21 cellular contexts compared by ENCODE assay signal in the genomic region with DNA sequence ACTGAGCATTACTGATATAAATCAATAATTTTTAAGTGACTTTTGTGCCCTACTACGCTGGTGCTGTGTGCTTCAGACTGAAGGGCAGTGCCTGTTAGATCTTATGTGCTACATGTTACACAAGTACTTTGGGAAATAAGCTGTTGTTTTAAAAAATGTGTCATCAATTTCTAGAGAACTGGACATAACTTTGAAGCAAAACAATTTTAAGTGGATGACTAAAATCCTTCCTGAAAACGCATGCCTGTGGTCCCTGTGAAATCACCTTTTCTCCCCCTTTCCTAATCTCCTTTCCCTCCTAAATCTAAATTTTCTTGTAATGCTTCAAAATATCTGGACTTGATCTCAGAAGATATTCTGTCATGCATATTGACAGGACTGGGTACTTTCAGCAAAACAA. TPM values are rescaled to one million over a fixed set of nuclear protein-coding genes. Genes with fewer than 3 reads are reported as not detected.
A peak's percentile ranks its signal among the peaks of the same experiment; 100 is the strongest.
DNase-seq lines count a peak whose midpoint lies in the region; ATAC-seq and TF ChIP-seq lines count a peak whose summit lies in the region.
"Had no signal": no experiment of that assay in that cellular context is flagged by ENCODE, and none has a peak within 500 bp of the region (broad histone marks: within the 10 kb centered on the region; RNA-seq: fewer than 3 reads in every experiment).

No MANE protein-coding gene starts in this region.

- no peaks in the 10 kb centered on the region for H3K9me3 Mint-ChIP-seq in natural killer cell treated with Interleukin-12 subunit alpha and Interleukin-12 subunit beta and Interleukin-15 and Interleukin-18, amount 100 ng/mL, for 72 hours
- no peaks in the 10 kb centered on the region for H3K9me3 Mint-ChIP-seq in natural killer cell
- H3K9me3 Mint-ChIP-seq in activated naive CD8-positive, alpha-beta T cell treated with anti-CD3 and anti-CD28 coated beads for 36 hours: no peaks in the 10 kb centered on the region
- H3K9me3 Mint-ChIP-seq: effector memory CD8-positive, alpha-beta T cell; T-cell had no signal

- peaks cover 3 to 15% of the 10 kb centered on the region in 2 donors for H3K27me3 Mint-ChIP-seq in natural killer cell treated with Interleukin-12 subunit alpha and Interleukin-12 subunit beta and Interleukin-15 and Interleukin-18, amount 100 ng/mL, for 72 hours
- peaks cover 15 to 16% of the 10 kb centered on the region in 2 donors for H3K27me3 Mint-ChIP-seq in natural killer cell (ENCODE audit: low read depth in 2 of 2)
- H3K27me3 Mint-ChIP-seq in activated naive CD8-positive, alpha-beta T cell treated with anti-CD3 and anti-CD28 coated beads for 36 hours: peaks cover 11% of the 10 kb centered on the region

- H3K27ac ChIP-seq in upper lobe of right lung: peak overlapping the region; percentile 49

- TF ChIP-seq CTCF in natural killer cell (IDR thresholded peaks at IDR 0.05) (no peak), fibroblast of pulmonary artery (IDR thresholded peaks at IDR 0.05; ENCODE audit: low read length, missing control alignments) (no peak), upper lobe of right lung (IDR thresholded peaks at IDR 0.05) (no peak)

- H3K36me3 ChIP-seq in upper lobe of right lung: no peaks in the 10 kb centered on the region

- ATAC-seq in natural killer cell treated with Interleukin-12 subunit alpha and Interleukin-12 subunit beta and Interleukin-15 and Interleukin-18, amount 100 ng/mL, for 72 hours: no peak
- ATAC-seq in natural killer cell (no peak), upper lobe of right lung (no peak), GM21737 (IDR thresholded peaks at IDR 0.05; ENCODE audit: unreplicated experiment) (no peak)
- ATAC-seq: effector memory CD8-positive, alpha-beta T cell; left cardiac atrium; T-cell had no signal

- H3K27me3 ChIP-seq in upper lobe of right lung: peaks cover 4% of the 10 kb centered on the region

- H3K4me3 ChIP-seq in fibroblast of pulmonary artery (replicated peaks; ENCODE audit: low read depth, low read length) (no peak overlapping the region), upper lobe of right lung (no peak overlapping the region)
- H3K4me3 ChIP-seq: mucosa of descending colon had no signal

- peak overlapping the region; percentile 85 to 92 for H3K27ac Mint-ChIP-seq in natural killer cell treated with Interleukin-12 subunit alpha and Interleukin-12 subunit beta and Interleukin-15 and Interleukin-18, amount 100 ng/mL, for 72 hours
- no peak overlapping the region for H3K27ac Mint-ChIP-seq in natural killer cell
- peak overlapping the region; percentile 83 for H3K27ac Mint-ChIP-seq in activated naive CD8-positive, alpha-beta T cell treated with anti-CD3 and anti-CD28 coated beads for 36 hours
- H3K27ac Mint-ChIP-seq: effector memory CD8-positive, alpha-beta T cell; T-cell had no signal

- intact Hi-C loops in natural killer cell (cut with micrococcal nuclease) (loop anchor here (5.0 kb wide), 1 partner anchor 53 kb away; a partner anchor contains a TSS), upper lobe of right lung (cut with DNase I) (no loop called here)

- no peak for DNase-seq in natural killer cell treated with Interleukin-12 subunit alpha and Interleukin-12 subunit beta and Interleukin-15 and Interleukin-18, amount 100 ng/mL, for 72 hours (ENCODE audit: low spot score)
- DNase-seq in natural killer cell (no peak), fibroblast of pulmonary artery (ENCODE audit: low read depth) (peak; percentile 63), upper lobe of right lung (no peak), NCI-H2107 (lab: John Stamatoyannopoulos, UW) (no peak), T-helper 9 cell (no peak)
- no peak for DNase-seq in activated naive CD8-positive, alpha-beta T cell treated with anti-CD3 and anti-CD28 coated beads for 36 hours
- DNase-seq: activated CD4-positive, CD25-positive, alpha-beta regulatory T cell; AML-193; Caco-2; effector memory CD8-positive, alpha-beta T cell; left cardiac atrium; MM.1S; NCI-H187 treated with DMSO at 0.1 percent for 48 hours; NCI-H446; Right ventricle myocardium superior; T-cell had no signal

- H3K4me3 Mint-ChIP-seq in natural killer cell treated with Interleukin-12 subunit alpha and Interleukin-12 subunit beta and Interleukin-15 and Interleukin-18, amount 100 ng/mL, for 72 hours: peak overlapping the region; percentile 72
- no peak overlapping the region for H3K4me3 Mint-ChIP-seq in natural killer cell
- no peak overlapping the region for H3K4me3 Mint-ChIP-seq in activated naive CD8-positive, alpha-beta T cell treated with anti-CD3 and anti-CD28 coated beads for 36 hours
- H3K4me3 Mint-ChIP-seq: effector memory CD8-positive, alpha-beta T cell had no signal

- no peaks in the 10 kb centered on the region for H3K4me1 ChIP-seq in upper lobe of right lung
- H3K4me1 ChIP-seq: Caco-2 had no signal

- peaks cover 16% of the 10 kb centered on the region for H3K36me3 Mint-ChIP-seq in natural killer cell treated with Interleukin-12 subunit alpha and Interleukin-12 subunit beta and Interleukin-15 and Interleukin-18, amount 100 ng/mL, for 72 hours
- H3K36me3 Mint-ChIP-seq in natural killer cell: no peaks in the 10 kb centered on the region
- peaks cover 2% of the 10 kb centered on the region for H3K36me3 Mint-ChIP-seq in activated naive CD8-positive, alpha-beta T cell treated with anti-CD3 and anti-CD28 coated beads for 36 hours
- H3K36me3 Mint-ChIP-seq: T-cell had no signal

- peaks cover 52 to 66% of the 10 kb centered on the region in 2 donors for H3K4me1 Mint-ChIP-seq in natural killer cell treated with Interleukin-12 subunit alpha and Interleukin-12 subunit beta and Interleukin-15 and Interleukin-18, amount 100 ng/mL, for 72 hours (ENCODE audit: low read depth in 2 of 2)
- H3K4me1 Mint-ChIP-seq in natural killer cell: peaks cover 13 to 17% of the 10 kb centered on the region in 2 donors
- H3K4me1 Mint-ChIP-seq in activated naive CD8-positive, alpha-beta T cell treated with anti-CD3 and anti-CD28 coated beads for 36 hours: peaks cover 38% of the 10 kb centered on the region

- no peaks in the 10 kb centered on the region for H3K9me3 ChIP-seq in upper lobe of right lung
- H3K9me3 ChIP-seq: Caco-2, mucosa of descending colon had no signal

RNA-seq across cellular contexts. Expression of a gene that starts 7.1 kb away (rescaled TPM):
- total RNA-seq in natural killer cell treated with Interleukin-12 subunit alpha and Interleukin-12 subunit beta and Interleukin-15 and Interleukin-18, amount 100 ng/mL, for 72 hours: 10 to 100 TPM; 36.3 to 57.7 TPM
- 10 to 100 TPM in 1 of 3 donors, 1 to 10 TPM in 1, under 1 TPM in 1; 0.49 to 68.1 (median 2.2) TPM for total RNA-seq in natural killer cell
- total RNA-seq in activated naive CD8-positive, alpha-beta T cell treated with anti-CD3 and anti-CD28 coated beads for 36 hours: under 1 TPM; 0.10 to 0.18 TPM
- total RNA-seq in upper lobe of right lung: 46.5 TPM
- total RNA-seq: Caco-2, frontal cortex had no signal

RNA-seq across cellular contexts. Expression of a gene that starts 51.3 kb away (rescaled TPM):
- total RNA-seq in natural killer cell treated with Interleukin-12 subunit alpha and Interleukin-12 subunit beta and Interleukin-15 and Interleukin-18, amount 100 ng/mL, for 72 hours: 100 to 1,000 TPM; 135 to 219 TPM
- total RNA-seq in natural killer cell: 10 to 100 TPM; 42.9 to 58.8 (median 46.7) TPM
- total RNA-seq in activated naive CD8-positive, alpha-beta T cell treated with anti-CD3 and anti-CD28 coated beads for 36 hours: 10 to 100 TPM; 20.6 to 21.8 TPM
- 26.5 TPM for total RNA-seq in upper lobe of right lung
- total RNA-seq: Caco-2, temporal lobe had no signal

Comparison
In these comparisons a context has a peak if more than half of its experiments do, and no peak if none do; other contexts are left out.
1. H3K27ac Mint-ChIP-seq: peak in natural killer cell treated with Interleukin-12 subunit alpha and Interleukin-12 subunit beta and Interleukin-15 and Interleukin-18, amount 100 ng/mL, for 72 hours (2 of 2) and activated naive CD8-positive, alpha-beta T cell treated with anti-CD3 and anti-CD28 coated beads for 36 hours (single experiment); none in natural killer cell (0 of 2).